Comparison of ENCODE assay signal across 8 cellular contexts in genomic region chr1:112702067-112702395, GRCh38. TPM values are rescaled to one million over a fixed set of nuclear protein-coding genes. Genes with fewer than 3 reads are reported as not detected.
DNase-seq lines count a peak whose midpoint lies in the region; ATAC-seq and TF ChIP-seq lines count a peak whose summit lies in the region.

No MANE protein-coding gene starts in this region.

- intact Hi-C loops in CD4-positive, alpha-beta T cell (cut with DNase I, micrococcal nuclease): no loop called here
- intact Hi-C loops in esophagus muscularis mucosa (cut with DNase I): loop anchor here (10.0 kb wide), 1 partner anchor 237 kb away; no protein-coding TSS in a partner anchor
- intact Hi-C loops in prostate gland (cut with DNase I): no loop called here

- no peak for TF ChIP-seq EP300 in esophagus muscularis mucosa (IDR thresholded peaks at IDR 0.05)

- WGBS in esophagus muscularis mucosa: 31% methylated on average over 3 of the region's 3 CpGs
- WGBS in prostate gland: 39% methylated on average over 3 of the region's 3 CpGs

- H3K4me3 ChIP-seq in Peyer's patch (no peak overlapping the region), esophagus muscularis mucosa (no peak overlapping the region), prostate gland (no peak overlapping the region)

- H3K9me3 ChIP-seq in CD4-positive, alpha-beta T cell (ENCODE audit: control insufficient read depth, low read length): no peaks in the 10 kb centered on the region
- H3K9me3 ChIP-seq in Peyer's patch (no peaks in the 10 kb centered on the region), esophagus muscularis mucosa (no peaks in the 10 kb centered on the region), prostate gland (no peaks in the 10 kb centered on the region)

- POLR2A ChIA-PET in CD4-positive, alpha-beta T cell (lab: Charles Lee): interaction anchor here (1.1 to 4.4 kb wide), 5 partner anchors 9 to 82 kb away, joined by 3 to 46 read pairs (median 4); partner anchors contain the start of genes CAPZA1, MOV10 and PPM1J

- peaks cover 63% of the 10 kb centered on the region for H3K4me1 Mint-ChIP-seq in CD4-positive, alpha-beta T cell (ENCODE audit: low read depth)

- no peak for ATAC-seq in CD4-positive, alpha-beta T cell (ENCODE audit: poor library complexity)
- ATAC-seq in GM21528 (IDR thresholded peaks at IDR 0.05; ENCODE audit: low FRiP score, unreplicated experiment) (no peak), HG03280 (IDR thresholded peaks at IDR 0.05; ENCODE audit: unreplicated experiment) (no peak)

- H3K27me3 ChIP-seq in CD4-positive, alpha-beta T cell (ENCODE audit: control insufficient read depth, insufficient read depth, low read length): no peaks in the 10 kb centered on the region
- H3K27me3 ChIP-seq in Peyer's patch: no peaks in the 10 kb centered on the region
- H3K27me3 ChIP-seq in esophagus muscularis mucosa: no peaks in the 10 kb centered on the region
- no peaks in the 10 kb centered on the region for H3K27me3 ChIP-seq in prostate gland (replicated peaks; ENCODE audit: insufficient read depth)

- TF ChIP-seq POLR2A in Peyer's patch (IDR thresholded peaks at IDR 0.05): no peak
- TF ChIP-seq POLR2A in esophagus muscularis mucosa (IDR thresholded peaks at IDR 0.05; ENCODE audit: low read depth): no peak
- no peak for TF ChIP-seq POLR2A in prostate gland (IDR thresholded peaks at IDR 0.05)

- H3K27ac Mint-ChIP-seq in CD4-positive, alpha-beta T cell: peak overlapping the region; percentile 34

- H3K4me3 Mint-ChIP-seq in CD4-positive, alpha-beta T cell: no peak overlapping the region

- peaks cover 38% of the 10 kb centered on the region for H3K36me3 Mint-ChIP-seq in CD4-positive, alpha-beta T cell (ENCODE audit: low read depth)

- no peak for TF ChIP-seq CTCF in CD4-positive, alpha-beta T cell (IDR thresholded peaks at IDR 0.05)
- no peak for TF ChIP-seq CTCF in Peyer's patch (IDR thresholded peaks at IDR 0.05)
- no peak for TF ChIP-seq CTCF in esophagus muscularis mucosa (IDR thresholded peaks at IDR 0.05)
- TF ChIP-seq CTCF in prostate gland (IDR thresholded peaks at IDR 0.05): no peak

- no peak for DNase-seq in CD4-positive, alpha-beta T cell
- DNase-seq in Peyer's patch (peak in 1 of 3 donors; percentile 40), esophagus muscularis mucosa (ENCODE audit: extremely low spot score) (no peak), prostate gland (ENCODE audit: low spot score) (no peak), NCI-H1105 treated with DMSO at 0.1 percent for 48 hours (lab: John Stamatoyannopoulos, UW) (no peak), CD1c-positive myeloid dendritic cell (ENCODE audit: extremely low spot score) (no peak)

- no peak overlapping the region for H3K27ac ChIP-seq in CD4-positive, alpha-beta T cell (ENCODE audit: low read depth, low read length)
- H3K27ac ChIP-seq in Peyer's patch (peak overlapping the region in 3 of 4 donors; percentile 65 to 100 (median 93)), esophagus muscularis mucosa (replicated peaks in 1 of 4) (peak overlapping the region; percentile 97 to 100 (median 98)), prostate gland (peak overlapping the region; percentile 86 to 98)

- H3K27me3 Mint-ChIP-seq in CD4-positive, alpha-beta T cell: no peaks in the 10 kb centered on the region

- H3K36me3 ChIP-seq in Peyer's patch (peaks cover 0 to 40% (median 0%) of the 10 kb centered on the region in 3 donors), esophagus muscularis mucosa (peaks cover 0 to 60% (median 43%) of the 10 kb centered on the region in 4 donors), prostate gland (no peaks in the 10 kb centered on the region)

- CTCF ChIA-PET in CD4-positive, alpha-beta T cell (lab: Charles Lee): interaction anchor here (1.8 kb wide), 1 partner anchor 14 kb away, joined by 6 read pairs; the partner anchor contains the start of gene PPM1J

- H3K4me1 ChIP-seq in Peyer's patch: peaks cover 16 to 78% (median 24%) of the 10 kb centered on the region in 4 donors
- H3K4me1 ChIP-seq in esophagus muscularis mucosa: peaks cover 81 to 86% (median 83%) of the 10 kb centered on the region in 4 donors
- peaks cover 61% of the 10 kb centered on the region for H3K4me1 ChIP-seq in prostate gland (replicated peaks)

- no peaks in the 10 kb centered on the region for H3K9me3 Mint-ChIP-seq in CD4-positive, alpha-beta T cell

RNA-seq across cellular contexts. Expression of gene RHOC, which starts 4.9 kb away (rescaled TPM):
- total RNA-seq in CD4-positive, alpha-beta T cell: 10 to 100 TPM; 11.9 to 12.7 TPM
- total RNA-seq in Peyer's patch (100 to 1,000 TPM; 163 to 632 (median 483) TPM), esophagus muscularis mucosa (100 to 1,000 TPM; 222 to 374 (median 324) TPM), prostate gland (100 to 1,000 TPM; 272 to 373 TPM)

RNA-seq across cellular contexts. Expression of gene PPM1J, which starts 13.1 kb away (rescaled TPM):
- under 1 TPM; 0.39 to 0.49 TPM for total RNA-seq in CD4-positive, alpha-beta T cell
- total RNA-seq in Peyer's patch (under 1 TPM in 1 of 4 donors, not detected in 3; 0.67 TPM), esophagus muscularis mucosa (1 to 10 TPM in 3 of 4 donors, under 1 TPM in 1; 0.42 to 3.6 (median 2.3) TPM), prostate gland (10 to 100 TPM in 1 of 2 donors, 1 to 10 TPM in 1; 2.0 to 16.8 TPM)

RNA-seq across cellular contexts. Expression of gene MOV10, which starts 27.6 kb away (rescaled TPM):
- total RNA-seq in CD4-positive, alpha-beta T cell: 10 to 100 TPM; 80.6 to 89.3 TPM
- total RNA-seq in Peyer's patch: 100 to 1,000 TPM in 3 of 4 donors, 10 to 100 TPM in 1; 75.3 to 161 (median 143) TPM
- total RNA-seq in esophagus muscularis mucosa: 10 to 100 TPM; 12.3 to 24.1 (median 18.7) TPM
- 100 to 1,000 TPM in 1 of 2 donors, 10 to 100 TPM in 1; 47.0 to 169 TPM for total RNA-seq in prostate gland

Comparison
In these comparisons a context has a peak if more than half of its experiments do, and no peak if none do; other contexts are left out.
1. RNA of gene RHOC, which starts 4.9 kb away (total RNA-seq): 163 to 632 TPM in Peyer's patch, 272 to 373 TPM in prostate gland and 222 to 374 TPM in esophagus muscularis mucosa; 11.9 to 12.7 TPM in CD4-positive, alpha-beta T cell; every median in the first group is over 10 times any median in the second.